Comparison of ENCODE assay signal across 21 cellular contexts in the genomic region with DNA sequence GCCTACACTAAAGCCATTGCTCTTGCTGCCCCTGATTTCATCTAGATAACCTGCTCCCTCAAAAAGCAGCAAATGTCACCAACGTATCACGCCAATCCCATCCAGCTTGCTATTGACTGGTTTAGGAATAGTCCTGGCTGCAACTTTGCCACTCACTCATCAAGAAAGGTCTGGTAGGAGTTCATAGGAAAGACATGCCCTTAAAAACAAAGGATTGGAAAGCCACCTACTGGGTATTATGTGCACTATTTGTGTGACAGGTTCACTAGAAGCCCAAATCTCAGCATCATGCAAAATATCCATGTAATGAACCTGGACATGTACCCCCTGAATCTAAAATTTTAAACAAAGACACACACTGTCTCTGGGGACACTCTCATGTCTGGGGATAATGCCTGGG.
DNase-seq lines count a peak whose midpoint lies in the region; ATAC-seq, FAIRE-seq and TF ChIP-seq lines count a peak whose summit lies in the region.
"Had no signal": no experiment of that assay in that cellular context is flagged by ENCODE, and none has a peak within 500 bp of the region (broad histone marks: within the 10 kb centered on the region; RNA-seq: fewer than 3 reads in every experiment).

No MANE protein-coding gene starts in this region.

- H3K4me3 ChIP-seq in GM12864 (ENCODE audit: low read depth, low read length) (no peak overlapping the region), H1 (ENCODE audit: extremely low read depth in 1 of 4, insufficient read depth in 2 of 4, low read depth in 3 of 4, low read length in 4 of 4) (no peak overlapping the region), neural progenitor cell (no peak overlapping the region)
- H3K4me3 ChIP-seq: MG63 had no signal

- H3K4ac ChIP-seq in H1 (replicated peaks; ENCODE audit: insufficient read length, low read depth, low read length) = no peak overlapping the region

- H3K27ac Mint-ChIP-seq in neural progenitor cell = no peak overlapping the region
- H3K27ac Mint-ChIP-seq: CD14-positive monocyte, H9 had no signal

- no peak for DNase-seq in GM12864 (ENCODE audit: low read depth)
- DNase-seq in HTR-8/SVneo (ENCODE audit: insufficient read length, low spot score) = no peak
- DNase-seq in H1 (ENCODE audit: low read depth in 1 of 2, low spot score in 2 of 2) = no peak
- DNase-seq in neural progenitor cell (ENCODE audit: low spot score) = no peak
- DNase-seq in left cardiac atrium = no peak
- no peak for DNase-seq in AG08395 (ENCODE audit: low spot score)
- DNase-seq: AML-193, H9, MG63, NCI-H1092, NCI-H1436 treated with DMSO at 0.1 percent for 48 hours, NCI-H2029, NCI-H446 treated with DMSO at 0.1 percent for 48 hours, NCI-H69, RPMI8226, T1000 had no signal

- H3K27me3 Mint-ChIP-seq in neural progenitor cell (ENCODE audit: insufficient read depth, low read depth) = no peaks in the 10 kb centered on the region

- no peak overlapping the region for H4K5ac ChIP-seq in H1 (ENCODE audit: insufficient read length, low read depth, low read length)

- H3K4me1 Mint-ChIP-seq in neural progenitor cell = no peaks in the 10 kb centered on the region
- H3K4me1 Mint-ChIP-seq: CD14-positive monocyte, H9 had no signal

- H3F3A ChIP-seq in neural progenitor cell (ENCODE audit: low read depth) = no peaks in the 10 kb centered on the region

- no peak overlapping the region for H2BK120ac ChIP-seq in H1 (replicated peaks; ENCODE audit: low read depth, low read length)

- H3K79me2 ChIP-seq in H1 (ENCODE audit: control insufficient read depth in 1 of 2, insufficient read depth in 2 of 2, low read length in 2 of 2) = no peaks in the 10 kb centered on the region
- H3K79me2 ChIP-seq in neural progenitor cell (ENCODE audit: low read depth) = no peaks in the 10 kb centered on the region

- H4K91ac ChIP-seq in H1 (replicated peaks; ENCODE audit: insufficient read length, low read length) = no peak overlapping the region

- POLR2A ChIA-PET in H1 (lab: Charles Lee; ENCODE audit: partially characterized antibody) = no interaction called here

- H2AFZ ChIP-seq in H1 (ENCODE audit: low read length) (0 out of 2 replicates have a peak overlapping the region, but pooled peaks have one; percentile 16), neural progenitor cell (replicated peaks) (peak overlapping the region; percentile 7)

- H3K18ac ChIP-seq in H1 (ENCODE audit: extremely low read depth, low read length) = no peak overlapping the region

- H3K4me1 ChIP-seq in H1 (replicated peaks in 1 of 4; ENCODE audit: control insufficient read depth in 3 of 4, insufficient read depth in 4 of 4, low read length in 3 of 4) (no peaks in the 10 kb centered on the region), neural progenitor cell (no peaks in the 10 kb centered on the region)

- H3K9ac ChIP-seq in H1 (replicated peaks in 1 of 4; ENCODE audit: extremely low read depth in 1 of 4, low read depth in 3 of 4, low read length in 3 of 4) (no peak overlapping the region), neural progenitor cell (no peak overlapping the region)
- H3K9ac ChIP-seq: KMS-11 had no signal

- no peak overlapping the region for H2BK12ac ChIP-seq in H1 (ENCODE audit: low read depth, low read length)

- H3K9me3 ChIP-seq in H1 (ENCODE audit: insufficient read depth in 2 of 2, low read depth in 1 of 2, low read length in 1 of 2) = no peaks in the 10 kb centered on the region
- no peaks in the 10 kb centered on the region for H3K9me3 ChIP-seq in neural progenitor cell (ENCODE audit: low read depth)
- H3K9me3 ChIP-seq: MG63 had no signal

- no peak overlapping the region for H3K23ac ChIP-seq in H1 (ENCODE audit: insufficient read length)

- H4K20me1 ChIP-seq in H1 (replicated peaks in 1 of 2; ENCODE audit: control insufficient read depth in 1 of 2, insufficient read depth in 2 of 2, low read length in 2 of 2) (no peaks in the 10 kb centered on the region), neural progenitor cell (ENCODE audit: low read depth) (no peaks in the 10 kb centered on the region)

- WGBS in H1 (ENCODE audit: extremely low coverage in 1 of 2, insufficient coverage in 1 of 2, insufficient read length in 1 of 2, insufficient replicate concordance in 2 of 2, low coverage in 1 of 2, low lambda C conversion rate in 2 of 2, missing lambda C conversion rate in 1 of 2), 2 experiments = 95% methylated on average over 2 of the region's 2 CpGs; no CpG with 5 or more reads in 1 of the 2 experiments

- H3K27ac ChIP-seq in H1 (ENCODE audit: low read depth, low read length) = no peak overlapping the region
- no peak overlapping the region for H3K27ac ChIP-seq in neural progenitor cell
- H3K27ac ChIP-seq: KMS-11 had no signal

- no peak overlapping the region for H3K4me3 Mint-ChIP-seq in neural progenitor cell
- H3K4me3 Mint-ChIP-seq: CD14-positive monocyte, H9 had no signal

- H3K4me2 ChIP-seq in H1 (ENCODE audit: insufficient read depth in 1 of 2, low read depth in 2 of 2, low read length in 2 of 2) (no peak overlapping the region), neural progenitor cell (no peak overlapping the region)
- H3K4me2 ChIP-seq: KMS-11 had no signal

- H4K8ac ChIP-seq in H1 (ENCODE audit: extremely low read depth, insufficient read depth, low read length) = no peak overlapping the region

- TF ChIP-seq CTCF in GM12864 (IDR thresholded peaks at IDR 0.05; ENCODE audit: low read depth, low read length, missing control alignments) (peak; percentile 14), H1 (IDR thresholded peaks at IDR 0.05; ENCODE audit: control extremely low read depth in 1 of 3, insufficient read depth in 1 of 3, low read depth in 1 of 3, low read length in 3 of 3) (no peak), neural progenitor cell (IDR thresholded peaks at IDR 0.05) (no peak)

- H3K23me2 ChIP-seq in H1 (ENCODE audit: low read depth, low read length) = no peaks in the 10 kb centered on the region

- no peaks in the 10 kb centered on the region for H3K9me3 Mint-ChIP-seq in neural progenitor cell
- H3K9me3 Mint-ChIP-seq: H9 had no signal

- H3K36me3 Mint-ChIP-seq in neural progenitor cell = no peaks in the 10 kb centered on the region
- H3K36me3 Mint-ChIP-seq: CD14-positive monocyte had no signal

- intact Hi-C loops in left cardiac atrium (cut with DNase I) = no loop called here

- no peak for ATAC-seq in left cardiac atrium
- no peak for ATAC-seq in GM21423 (IDR thresholded peaks at IDR 0.05; ENCODE audit: unreplicated experiment)

- no peak overlapping the region for H2BK5ac ChIP-seq in H1 (ENCODE audit: low read depth, low read length)

- no peak overlapping the region for H2BK20ac ChIP-seq in H1 (ENCODE audit: low read length)

- H3K27me3 ChIP-seq in H1 (replicated peaks in 1 of 4; ENCODE audit: control insufficient read depth in 3 of 4, extremely low read depth in 1 of 4, insufficient read depth in 3 of 4, low read length in 3 of 4) = no peaks in the 10 kb centered on the region
- no peaks in the 10 kb centered on the region for H3K27me3 ChIP-seq in neural progenitor cell
- H3K27me3 ChIP-seq: MG63 had no signal

- H3K79me1 ChIP-seq in H1 (ENCODE audit: low read depth, low read length) = no peaks in the 10 kb centered on the region

- TF ChIP-seq RAD21 in H1 (IDR thresholded peaks at IDR 0.05 in 1 of 2, conservative IDR thresholded peaks at IDR 0.05 in 1 of 2; ENCODE audit: low read depth in 2 of 2, low read length in 2 of 2) = no peak

- no peak overlapping the region for H3K14ac ChIP-seq in H1 (ENCODE audit: insufficient read length)

- TF ChIP-seq EP300 in H1 (IDR thresholded peaks at IDR 0.05; ENCODE audit: borderline replicate concordance in 1 of 2, low read depth in 2 of 2, low read length in 2 of 2) = no peak

- H2BK15ac ChIP-seq in H1 (ENCODE audit: low read length) = no peak overlapping the region

- FAIRE-seq in HTR-8/SVneo (lab: Jason Lieb, UNC) (peak; percentile 16), H1 (lab: Jason Lieb, UNC) (no peak)
- FAIRE-seq: G401.6, GM12891 had no signal

- H3K56ac ChIP-seq in H1 (replicated peaks; ENCODE audit: insufficient read length, low read depth, low read length) = no peak overlapping the region

- H3K36me3 ChIP-seq in H1 (ENCODE audit: control insufficient read depth in 2 of 4, insufficient read depth in 4 of 4, low read length in 3 of 4) (no peaks in the 10 kb centered on the region), neural progenitor cell (no peaks in the 10 kb centered on the region)
- H3K36me3 ChIP-seq: MG63 had no signal

- no peak for TF ChIP-seq POLR2A in H1 (IDR thresholded peaks at IDR 0.05; ENCODE audit: control extremely low read depth in 1 of 2, low read depth in 2 of 2, low read length in 2 of 2)

- CTCF ChIA-PET in H1 (lab: Charles Lee; ENCODE audit: partially characterized antibody) = interaction anchor here (1.2 kb wide), 1 partner anchor 24 kb away, joined by 3 read pairs; no protein-coding TSS in a partner anchor

- no peak overlapping the region for H2AK5ac ChIP-seq in H1 (ENCODE audit: low read depth, low read length)

TF ChIP-seq in H1, 55 proteins besides CTCF, POLR2A, EP300 and RAD21 (continues in another document):
- TF ChIP-seq TEAD4 (IDR thresholded peaks at IDR 0.05; ENCODE audit: low read depth, low read length) (no peak), NRF1 (IDR thresholded peaks at IDR 0.05; ENCODE audit: low read depth, low read length) (no peak), CHD1 (IDR thresholded peaks at IDR 0.05; ENCODE audit: low read depth, low read length) (no peak)
